ENCODE assay signal across 24 cellular contexts in the genomic region with DNA sequence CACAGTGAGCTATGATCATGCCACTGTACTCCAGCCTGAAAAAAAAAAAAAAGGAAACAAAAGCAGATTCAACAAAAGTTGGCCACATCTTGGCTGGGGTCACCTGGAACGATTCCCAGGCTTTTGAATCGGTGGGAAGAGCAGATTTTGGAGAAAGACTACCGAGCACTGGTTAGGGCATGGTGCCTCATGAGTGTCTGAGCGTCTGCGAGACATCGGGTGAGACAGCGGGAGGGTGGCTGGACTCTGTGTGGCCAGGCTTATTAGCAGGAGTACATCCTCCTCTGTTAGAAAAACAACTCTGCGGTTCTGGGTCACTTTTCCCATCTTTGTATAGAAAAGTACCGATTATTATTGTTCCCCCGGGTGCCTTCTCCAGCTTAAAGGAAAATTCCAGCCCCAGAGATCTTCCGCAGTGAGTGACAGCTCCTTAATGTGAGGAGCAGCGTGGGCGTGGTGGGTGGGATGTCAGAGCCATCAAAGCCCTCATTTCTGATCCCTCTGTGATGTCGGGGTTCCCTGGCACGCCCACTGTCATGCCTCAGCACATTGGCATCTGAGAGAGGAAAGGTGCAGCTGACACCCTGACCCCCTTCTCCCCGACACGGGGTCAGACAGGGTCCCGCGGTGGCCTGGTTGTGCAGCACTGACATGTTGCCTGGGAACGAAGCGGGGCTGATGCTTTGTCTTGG. TPM values are rescaled to one million over a fixed set of nuclear protein-coding genes. Genes with fewer than 3 reads are reported as not detected.
DNase-seq lines count a peak whose midpoint lies in the region; ATAC-seq, FAIRE-seq and TF ChIP-seq lines count a peak whose summit lies in the region.
"Had no signal": no experiment of that assay in that cellular context is flagged by ENCODE, and none has a peak within 500 bp of the region (broad histone marks: within the 10 kb centered on the region; RNA-seq: fewer than 3 reads in every experiment).

No MANE protein-coding gene starts in this region.

- 9% methylated on average over 21 of the region's 21 CpGs for WGBS in K562 (ENCODE audit: insufficient coverage, low coverage, missing lambda C conversion rate)

- no peaks in the 10 kb centered on the region for H3K79me2 ChIP-seq in K562 (ENCODE audit: control insufficient read depth, insufficient read depth, low read length)

- no TSS peak for BruUV-seq in K562 (replicated peaks; lab: Mats Ljungman, UMichigan)

- no peak for ATAC-seq in K562
- no peak for ATAC-seq in HG03280 (IDR thresholded peaks at IDR 0.05; ENCODE audit: unreplicated experiment)
- no peak for ATAC-seq in GM21515 (IDR thresholded peaks at IDR 0.05; ENCODE audit: unreplicated experiment)
- ATAC-seq: heart left ventricle; left lung; natural killer cell treated with Interleukin-12 subunit alpha and Interleukin-12 subunit beta and Interleukin-15 and Interleukin-18, amount 100 ng/mL, for 72 hours had no signal

- no peak for TF ChIP-seq EP300 in K562 (IDR thresholded peaks at IDR 0.05; ENCODE audit: low read length)

- no peaks in the 10 kb centered on the region for H4K20me1 ChIP-seq in K562 (replicated peaks; ENCODE audit: control insufficient read depth, insufficient read depth, low read length)

- H3K4me1 ChIP-seq in K562 (replicated peaks in 1 of 2; ENCODE audit: control insufficient read depth in 2 of 2, insufficient read depth in 2 of 2, low read length in 2 of 2) (no peaks in the 10 kb centered on the region; a peak in 1 of 5 replicates), tibial artery (no peaks in the 10 kb centered on the region)
- H3K4me1 ChIP-seq: Caco-2, heart left ventricle, left lung, transverse colon had no signal

- peak overlapping the region; percentile 33 to 72 (median 47) for H3K27ac Mint-ChIP-seq in nephron
- H3K27ac Mint-ChIP-seq: B cell; stimulated activated naive CD8-positive, alpha-beta T cell treated with anti-CD3 and anti-CD28 coated beads, Interleukin-15, Interleukin-2, amounts not matched to agents 100 ng/mL and 50 ng/mL, for 24 hours had no signal

- CTCF ChIA-PET in K562 (lab: Yijun Ruan, JAX; ENCODE audit: low intra/inter-chr PET ratio): no interaction called here

- peak overlapping the region in 2 of 3 experiments; percentile 9 to 39 for H3K4me3 Mint-ChIP-seq in nephron
- H3K4me3 Mint-ChIP-seq: B cell; natural killer cell treated with Interleukin-12 subunit alpha and Interleukin-12 subunit beta and Interleukin-15 and Interleukin-18, amount 100 ng/mL, for 72 hours; stimulated activated naive CD8-positive, alpha-beta T cell treated with anti-CD3 and anti-CD28 coated beads, Interleukin-15, Interleukin-2, amounts not matched to agents 100 ng/mL and 50 ng/mL, for 24 hours had no signal

- H3K36me3 ChIP-seq in K562 (ENCODE audit: control insufficient read depth, insufficient read depth, low read length) (no peaks in the 10 kb centered on the region), tibial artery (no peaks in the 10 kb centered on the region)
- H3K36me3 ChIP-seq: heart left ventricle, left lung, transverse colon had no signal

- H3K27me3 Mint-ChIP-seq in nephron (ENCODE audit: low read depth): peaks cover 25% of the 10 kb centered on the region

- H3K27ac ChIP-seq in K562 (ENCODE audit: extremely low read depth, low read depth, low read length) (no peak overlapping the region), tibial artery (no peak overlapping the region)
- H3K27ac ChIP-seq: heart left ventricle, KMS-11, left lung, psoas muscle, transverse colon had no signal

- TF ChIP-seq POLR2A in K562 (conservative IDR thresholded peaks at IDR 0.05): no peak

- DNase-seq in HTR-8/SVneo (ENCODE audit: insufficient read length, low spot score) (no peak), K562 (ENCODE audit: extremely low read depth in 1 of 4, low spot score in 3 of 4) (no peak), smooth muscle cell of the brain vasculature (ENCODE audit: low read depth, low spot score) (peak; percentile 40), NCI-H69 (lab: John Stamatoyannopoulos, UW) (no peak), tibial artery (no peak)
- DNase-seq: activated CD4-positive, CD25-positive, alpha-beta regulatory T cell treated with anti-CD3 and anti-CD28 coated beads, Interleukin-2, amount 50 U/mL, for 72 hours; activated T-cell treated with anti-CD3 and anti-CD28 coated beads, Interleukin-2, amount 50 U/mL, for 1 hour; Caco-2; DND-41; heart left ventricle; left lung; midbrain; NCI-H146; NCI-H2171; NCI-H526 treated with DMSO at 0.1 percent for 48 hours; psoas muscle; transverse colon had no signal

- no peak overlapping the region for H2AFZ ChIP-seq in K562 (ENCODE audit: low read depth, low read length)

- TF ChIP-seq CTCF in K562 (IDR thresholded peaks at IDR 0.05 in 2 of 3, conservative IDR thresholded peaks at IDR 0.05 in 1 of 3; ENCODE audit: insufficient read depth in 2 of 3, low read depth in 1 of 3, low read length in 3 of 3): no peak
- no peak for TF ChIP-seq CTCF in nephron (IDR thresholded peaks at IDR 0.05; ENCODE audit: unreplicated experiment in 3 of 3)
- TF ChIP-seq CTCF in tibial artery (IDR thresholded peaks at IDR 0.05): no peak

- no peak overlapping the region for H3K9ac ChIP-seq in K562 (ENCODE audit: insufficient read depth in 1 of 2, low read depth in 2 of 2, low read length in 2 of 2)
- H3K9ac ChIP-seq: KMS-11 had no signal

- in situ Hi-C loops in K562 (cut with MboI): no loop called here

- H3K9me3 ChIP-seq in K562 (replicated peaks; ENCODE audit: control insufficient read depth, insufficient read depth, low read depth, low read length) (no peaks in the 10 kb centered on the region), tibial artery (no peaks in the 10 kb centered on the region)
- H3K9me3 ChIP-seq: Caco-2, heart left ventricle, left lung, psoas muscle, transverse colon had no signal

- no peak for TF ChIP-seq RAD21 in K562 (CRISPR knock-in tag; conservative IDR thresholded peaks at IDR 0.05 in 1 of 2, IDR thresholded peaks at IDR 0.05 in 1 of 2)

- intact Hi-C loops in K562 (cut with micrococcal nuclease): no loop called here
- intact Hi-C loops in tibial artery (cut with DNase I; ENCODE audit: low total_unique reads): no loop called here

- POLR2A ChIA-PET in K562 (lab: Yijun Ruan, JAX): no interaction called here

- peak; percentile 36 for FAIRE-seq in HTR-8/SVneo (lab: Jason Lieb, UNC)
- FAIRE-seq in K562 (lab: Jason Lieb, UNC): no peak

- H3K4me1 Mint-ChIP-seq in nephron: peaks cover 16% of the 10 kb centered on the region
- H3K4me1 Mint-ChIP-seq: B cell had no signal

- H3K4me3 ChIP-seq in K562 (no peak overlapping the region), tibial artery (no peak overlapping the region)
- H3K4me3 ChIP-seq: heart left ventricle, left lung, psoas muscle, transverse colon had no signal

- no peaks in the 10 kb centered on the region for H3K9me1 ChIP-seq in K562 (ENCODE audit: control insufficient read depth, insufficient read depth, low read length)

- H3K27me3 ChIP-seq in K562 (ENCODE audit: control insufficient read depth in 2 of 2, insufficient read depth in 2 of 2, low read length in 2 of 2) (peaks cover 28 to 53% of the 10 kb centered on the region in 2 experiments), tibial artery (peaks cover 0 to 30% of the 10 kb centered on the region in 2 donors)

- H3K36me3 Mint-ChIP-seq in nephron (ENCODE audit: low read depth): no peaks in the 10 kb centered on the region
- H3K36me3 Mint-ChIP-seq: natural killer cell treated with Interleukin-12 subunit alpha and Interleukin-12 subunit beta and Interleukin-15 and Interleukin-18, amount 100 ng/mL, for 72 hours had no signal

- no peaks in the 10 kb centered on the region for H3K9me3 Mint-ChIP-seq in nephron
- H3K9me3 Mint-ChIP-seq: natural killer cell treated with Interleukin-12 subunit alpha and Interleukin-12 subunit beta and Interleukin-15 and Interleukin-18, amount 100 ng/mL, for 72 hours; stimulated activated naive CD8-positive, alpha-beta T cell treated with anti-CD3 and anti-CD28 coated beads, Interleukin-15, Interleukin-2, amounts not matched to agents 100 ng/mL and 50 ng/mL, for 24 hours had no signal

- no peak overlapping the region for H3K4me2 ChIP-seq in K562 (ENCODE audit: insufficient read depth, low read length)
- H3K4me2 ChIP-seq: KMS-11 had no signal

TF ChIP-seq in K562, 482 proteins besides CTCF, POLR2A, EP300 and RAD21 (continues in another document):
- TF ChIP-seq ZNF24 (IDR thresholded peaks at IDR 0.05) (no peak), ZNF507 (tag; conservative IDR thresholded peaks at IDR 0.05) (no peak)

RNA-seq across cellular contexts. Expression of a gene that starts 6.9 kb away (rescaled TPM):
- total RNA-seq in K562 (2011; cell fraction: chromatin; rRNA removed; ENCODE audit: low replicate concordance): 0.39 TPM in 1 of 2 replicates, not detected in the other
- not detected in 2 replicates for total RNA-seq in K562 (2011; cell fraction: nucleolus; rRNA removed)
- 0.23 and 0.44 TPM in 2 replicates for total RNA-seq in K562 (2011; cell fraction: nucleoplasm; rRNA removed)
- total RNA-seq in K562 (2014; rRNA removed) (0.18 and 0.69 TPM in 2 replicates), K562 (2014; rRNA removed; fragmentation: Illumina TruSeq; extraction: Trizol) (0.54 and 0.55 TPM in 2 replicates), K562 (2015; rRNA removed; fragmentation: Illumina TruSeq; extraction: Trizol) (0.38 and 0.65 TPM in 2 replicates), K562 (2021) (0.60 and 0.73 TPM in 2 replicates)
- polyA plus RNA-seq in K562 (2011; rRNA removed) (0.55 and 1.4 TPM in 2 replicates), K562 (2014; fragmentation: Illumina TruSeq; extraction: Trizol) (0.55 and 0.74 TPM in 2 replicates), K562 (2014; fragmentation: Nextera tagmentation; extraction: Ambion mirVana) (under 1 TPM; 0.38 to 0.55 TPM), K562 (2014; rRNA removed) (0.49 TPM in 2 replicates)
- polyA plus RNA-seq in K562 (2011; cell fraction: cytosol; rRNA removed): 0.40 and 0.81 TPM in 2 replicates
- polyA plus RNA-seq in K562 (2011; cell fraction: nucleus; rRNA removed): 0.24 and 0.33 TPM in 2 replicates
- 0.74 and 1.2 TPM in 2 replicates for polyA plus RNA-seq in K562 (2012)
- 0.30 and 0.67 TPM in 2 replicates for polyA minus RNA-seq in K562 (2011; rRNA and poly(A)+ RNA removed)
- not detected in 2 replicates for polyA minus RNA-seq in K562 (2011; cell fraction: cytosol; rRNA and poly(A)+ RNA removed)
- 0.56 TPM in 1 of 2 replicates, not detected in the other for polyA minus RNA-seq in K562 (2011; cell fraction: nucleus; rRNA and poly(A)+ RNA removed)
